ENCODE assay signal across 24 cellular contexts in the genomic region with DNA sequence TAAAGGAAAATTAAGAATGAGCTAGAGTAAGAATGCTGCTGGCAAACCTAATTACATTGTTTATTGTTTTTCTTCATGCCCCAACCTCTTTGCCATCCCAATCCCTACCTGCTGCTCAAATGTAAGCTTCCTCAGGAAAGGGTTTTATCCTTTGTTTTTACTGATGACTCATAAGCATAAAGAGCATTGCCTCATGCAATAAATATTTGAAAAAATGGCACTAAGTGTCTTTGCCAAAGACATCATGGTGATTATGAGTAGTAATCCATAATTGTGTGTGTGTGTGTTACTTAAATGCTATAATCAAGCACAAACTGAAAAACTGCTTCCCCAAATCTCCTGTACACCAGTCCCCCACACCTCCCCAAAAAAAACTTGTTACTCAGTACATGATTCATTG. TPM values are rescaled to one million over a fixed set of nuclear protein-coding genes. Genes with fewer than 3 reads are reported as not detected.
DNase-seq lines count a peak whose midpoint lies in the region; ATAC-seq, FAIRE-seq and TF ChIP-seq lines count a peak whose summit lies in the region.
"Had no signal": no experiment of that assay in that cellular context is flagged by ENCODE, and none has a peak within 500 bp of the region (broad histone marks: within the 10 kb centered on the region; RNA-seq: fewer than 3 reads in every experiment).

No MANE protein-coding gene starts in this region.

- H3K4me1 ChIP-seq in RWPE2 (ENCODE audit: insufficient read depth, poor library complexity, severe bottlenecking) (peaks cover 5% of the 10 kb centered on the region), fibroblast of lung (ENCODE audit: control insufficient read depth, extremely low read depth, insufficient read depth, low read length) (no peaks in the 10 kb centered on the region), adrenal gland (replicated peaks in 1 of 2) (peaks cover 0 to 15% of the 10 kb centered on the region in 2 donors), SJCRH30 (no peaks in the 10 kb centered on the region)
- H3K4me1 ChIP-seq: sigmoid colon had no signal

- H4K20me1 ChIP-seq in fibroblast of lung (ENCODE audit: control insufficient read depth, extremely low read depth, insufficient read depth, low read length), result no peaks in the 10 kb centered on the region

- H3K27me3 Mint-ChIP-seq in osteocyte (ENCODE audit: unreplicated experiment), result no peaks in the 10 kb centered on the region

- H3K4me3 ChIP-seq in RWPE2 (ENCODE audit: severe bottlenecking), result no peak overlapping the region
- H3K4me3 ChIP-seq in fibroblast of lung (replicated peaks in 1 of 4; ENCODE audit: control extremely low read depth in 1 of 4, insufficient read depth in 1 of 4, low read depth in 3 of 4, low read length in 4 of 4), result no peak overlapping the region
- no peak overlapping the region for H3K4me3 ChIP-seq in adrenal gland
- no peak overlapping the region for H3K4me3 ChIP-seq in SJCRH30
- H3K4me3 ChIP-seq: K562, sigmoid colon had no signal

- H3K27ac Mint-ChIP-seq in osteocyte (ENCODE audit: unreplicated experiment), result no peak overlapping the region
- H3K27ac Mint-ChIP-seq: effector memory CD8-positive, alpha-beta T cell; natural killer cell treated with Interleukin-12 subunit alpha and Interleukin-12 subunit beta and Interleukin-15 and Interleukin-18, amount 100 ng/mL, for 72 hours had no signal

- ATAC-seq in RWPE2 (ENCODE audit: low read depth), result peak; percentile 59
- ATAC-seq: effector memory CD8-positive, alpha-beta T cell; K562; natural killer cell treated with Interleukin-12 subunit alpha and Interleukin-12 subunit beta and Interleukin-15 and Interleukin-18, amount 100 ng/mL, for 72 hours had no signal

- H3K36me3 ChIP-seq in RWPE2 (ENCODE audit: low read depth) (no peaks in the 10 kb centered on the region), fibroblast of lung (ENCODE audit: control insufficient read depth, insufficient read depth, low read length) (no peaks in the 10 kb centered on the region), adrenal gland (replicated peaks in 1 of 2) (no peaks in the 10 kb centered on the region), SJCRH30 (no peaks in the 10 kb centered on the region)
- H3K36me3 ChIP-seq: sigmoid colon had no signal

- H3K36me3 Mint-ChIP-seq in osteocyte (ENCODE audit: unreplicated experiment), result no peaks in the 10 kb centered on the region
- H3K36me3 Mint-ChIP-seq: natural killer cell treated with Interleukin-12 subunit alpha and Interleukin-12 subunit beta and Interleukin-15 and Interleukin-18, amount 100 ng/mL, for 72 hours had no signal

- H3K4me3 Mint-ChIP-seq in osteocyte (ENCODE audit: unreplicated experiment), result no peak overlapping the region
- H3K4me3 Mint-ChIP-seq: effector memory CD8-positive, alpha-beta T cell; natural killer cell treated with Interleukin-12 subunit alpha and Interleukin-12 subunit beta and Interleukin-15 and Interleukin-18, amount 100 ng/mL, for 72 hours had no signal

- no peak overlapping the region for H3K27ac ChIP-seq in RWPE2 (ENCODE audit: poor library complexity, severe bottlenecking)
- H3K27ac ChIP-seq in fibroblast of lung (ENCODE audit: insufficient read depth, low read length), result no peak overlapping the region
- H3K27ac ChIP-seq in adrenal gland, result no peak overlapping the region
- no peak overlapping the region for H3K27ac ChIP-seq in SJCRH30
- H3K27ac ChIP-seq: C4-2B, sigmoid colon had no signal

- TF ChIP-seq POLR2A in H54 (IDR thresholded peaks at IDR 0.05; ENCODE audit: low read depth, low read length) (no peak), adrenal gland (IDR thresholded peaks at IDR 0.05) (no peak)

- H3K79me2 ChIP-seq in fibroblast of lung (ENCODE audit: control insufficient read depth, insufficient read depth, low read length), result no peaks in the 10 kb centered on the region

- no peaks in the 10 kb centered on the region for H3K9me3 Mint-ChIP-seq in osteocyte (ENCODE audit: unreplicated experiment)
- H3K9me3 Mint-ChIP-seq: effector memory CD8-positive, alpha-beta T cell; natural killer cell treated with Interleukin-12 subunit alpha and Interleukin-12 subunit beta and Interleukin-15 and Interleukin-18, amount 100 ng/mL, for 72 hours had no signal

- peak; percentile 66 for DNase-seq in A172 (ENCODE audit: low spot score)
- peak; percentile 13 for DNase-seq in H54 (ENCODE audit: insufficient read length, low spot score)
- no peak for DNase-seq in RWPE2 (ENCODE audit: low spot score)
- DNase-seq in fibroblast of lung (ENCODE audit: low read depth in 2 of 2), result peak; percentile 6 to 45
- DNase-seq in adrenal gland, result no peak
- DNase-seq in osteocyte (ENCODE audit: extremely low spot score, unreplicated experiment), result no peak
- DNase-seq in SJCRH30, result no peak
- DNase-seq in RCC 7860 (ENCODE audit: low spot score), result no peak
- DNase-seq: activated CD4-positive, alpha-beta T cell treated with anti-CD3 and anti-CD28 coated beads for 1 hour; activated naive CD4-positive, alpha-beta T cell treated with Interleukin-2 at 50 U/mL for 16 hours; activated T-cell treated with anti-CD3 and anti-CD28 coated beads, Interleukin-2, amount 50 U/mL, for 48 hours; effector memory CD8-positive, alpha-beta T cell; GDM1; glutamatergic neuron; NCI-H1694 treated with DMSO at 0.1 percent for 48 hours; NCI-H69; Right ventricle myocardium superior; sigmoid colon; T-helper 1 cell had no signal

- FAIRE-seq in H54 (lab: Jason Lieb, UNC), result peak; percentile 78
- FAIRE-seq in RCC 7860 (lab: Jason Lieb, UNC), result no peak
- FAIRE-seq: K562, TTC549 had no signal

- H3K9me3 ChIP-seq in RWPE2 (ENCODE audit: severe bottlenecking) (no peaks in the 10 kb centered on the region), fibroblast of lung (ENCODE audit: control insufficient read depth, insufficient read depth, low read depth, low read length) (no peaks in the 10 kb centered on the region), adrenal gland (replicated peaks in 1 of 3) (no peaks in the 10 kb centered on the region), SJCRH30 (replicated peaks) (no peaks in the 10 kb centered on the region; the same call in 1 of the 2 replicates)
- H3K9me3 ChIP-seq: sigmoid colon had no signal

- no peak overlapping the region for H2AFZ ChIP-seq in fibroblast of lung (ENCODE audit: low read length)

- intact Hi-C loops in adrenal gland (cut with DNase I), result no loop called here

- no peak overlapping the region for H3K9ac ChIP-seq in fibroblast of lung (ENCODE audit: insufficient read depth, low read length)

- TF ChIP-seq CTCF in RWPE2 (IDR thresholded peaks at IDR 0.05; ENCODE audit: poor library complexity, severe bottlenecking) (no peak), fibroblast of lung (conservative IDR thresholded peaks at IDR 0.05 in 1 of 2, IDR thresholded peaks at IDR 0.05 in 1 of 2; ENCODE audit: low read depth in 1 of 2, low read length in 2 of 2) (no peak), adrenal gland (IDR thresholded peaks at IDR 0.05) (no peak), osteocyte (IDR thresholded peaks at IDR 0.05) (no peak)

- H3K4me1 Mint-ChIP-seq in osteocyte (ENCODE audit: unreplicated experiment), result no peaks in the 10 kb centered on the region

- no peak overlapping the region for H3K4me2 ChIP-seq in fibroblast of lung (ENCODE audit: extremely low read depth, insufficient read depth, low read length)

- no peaks in the 10 kb centered on the region for H3K27me3 ChIP-seq in RWPE2 (ENCODE audit: insufficient read depth, poor library complexity, severe bottlenecking)
- H3K27me3 ChIP-seq in fibroblast of lung (ENCODE audit: control insufficient read depth, insufficient read depth, low read length), result no peaks in the 10 kb centered on the region
- H3K27me3 ChIP-seq in adrenal gland, result no peaks in the 10 kb centered on the region
- H3K27me3 ChIP-seq in SJCRH30, result 0 out of 2 replicates have a peak, but pooled peaks cover 6% of the 10 kb centered on the region
- H3K27me3 ChIP-seq: sigmoid colon had no signal

RNA-seq across cellular contexts. Expression of a gene that starts 53.4 kb away (rescaled TPM):
- 59.8 and 68.3 TPM in 2 replicates for total RNA-seq in A172 (2014; rRNA removed; shearing (Covaris generic))
- 0.26 and 0.33 TPM in 2 replicates for total RNA-seq in fibroblast of lung
- 0.43 and 1.2 TPM in 2 replicates for polyA plus RNA-seq in fibroblast of lung
- 0.29 and 1.2 TPM in 2 replicates for polyA plus RNA-seq in fibroblast of lung (2012)
- polyA minus RNA-seq in fibroblast of lung (ENCODE audit: low replicate concordance), result 1.2 TPM in 1 of 2 replicates, not detected in the other
- total RNA-seq in adrenal gland, result 100 to 1,000 TPM in 7 of 8 donors, 10 to 100 TPM in 1; 81.2 to 309 (median 200) TPM
- polyA plus RNA-seq in adrenal gland, result 100 to 1,000 TPM in 1 of 3 donors, 10 to 100 TPM in 2; 49.2 to 188 (median 56.9) TPM
- total RNA-seq in osteocyte, result 0.13 and 0.19 TPM in 2 replicates
- 0.15 and 0.18 TPM in 2 replicates for total RNA-seq in SJCRH30 (2014; rRNA removed; shearing (Covaris generic))
- total RNA-seq: activated CD8-positive, alpha-beta memory T cell treated with anti-CD3 and anti-CD28 coated beads for 36 hours; K562 had no signal
- polyA plus RNA-seq: K562 had no signal

Comparison
In these comparisons a context has a peak if more than half of its experiments do, and no peak if none do; other contexts are left out.
1. DNase-seq: peak in A172 (single experiment), H54 (single experiment) and fibroblast of lung (2 of 2); none in RWPE2 (single experiment), adrenal gland (0 of 7), osteocyte (single experiment), SJCRH30 (0 of 2) and RCC 7860 (single experiment).
2. RNA of a gene that starts 53.4 kb away (total RNA-seq): 81.2 to 309 TPM in adrenal gland and 59.8 to 68.3 TPM in A172; 0.26 to 0.33 TPM in fibroblast of lung, 0.13 to 0.19 TPM in osteocyte and 0.15 to 0.18 TPM in SJCRH30; every median in the first group is over 10 times any median in the second.